In the genomic region with DNA sequence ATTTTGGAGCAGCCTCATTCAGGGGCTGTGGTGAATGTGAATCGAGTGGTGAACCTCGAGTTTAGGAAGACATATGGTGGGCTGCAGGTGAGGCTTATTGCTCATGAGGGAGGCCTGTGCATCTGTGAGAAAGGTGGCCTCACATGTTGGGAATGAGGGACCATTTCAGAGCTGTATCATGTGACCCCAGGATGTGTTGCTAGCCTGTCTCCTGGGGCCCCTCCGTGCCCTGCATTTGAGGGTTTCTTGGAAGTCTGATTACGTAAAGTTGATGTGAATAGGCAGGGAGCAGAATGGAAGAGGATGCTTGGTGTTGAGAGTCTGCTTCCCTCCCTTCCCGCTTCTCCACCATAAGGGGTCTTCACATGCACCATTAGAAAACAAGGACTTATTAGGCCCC, we compare ENCODE assay signal across 4 cellular contexts.
TF ChIP-seq lines count a peak whose summit lies in the region.

No MANE protein-coding gene starts in this region.

TF ChIP-seq in GM23338, 12 proteins besides CTCF, POLR2A, EP300 and RAD21 (continued from another document and continues in another):
- no peak for TF ChIP-seq CREB1 (CRISPR knock-in tag; IDR thresholded peaks at IDR 0.05; ENCODE audit: low read depth)
- TF ChIP-seq JUNB (IDR thresholded peaks at IDR 0.05; ENCODE audit: unreplicated experiment) = no peak
- no peak for TF ChIP-seq NANOG (IDR thresholded peaks at IDR 0.05; ENCODE audit: borderline replicate concordance)

TF ChIP-seq in K562, 482 proteins besides CTCF, POLR2A, EP300 and RAD21 (continued from another document):
- TF ChIP-seq ZNF589 (CRISPR knock-in tag; IDR thresholded peaks at IDR 0.05; ENCODE audit: low read depth) = no peak
- TF ChIP-seq, protein P1, sequence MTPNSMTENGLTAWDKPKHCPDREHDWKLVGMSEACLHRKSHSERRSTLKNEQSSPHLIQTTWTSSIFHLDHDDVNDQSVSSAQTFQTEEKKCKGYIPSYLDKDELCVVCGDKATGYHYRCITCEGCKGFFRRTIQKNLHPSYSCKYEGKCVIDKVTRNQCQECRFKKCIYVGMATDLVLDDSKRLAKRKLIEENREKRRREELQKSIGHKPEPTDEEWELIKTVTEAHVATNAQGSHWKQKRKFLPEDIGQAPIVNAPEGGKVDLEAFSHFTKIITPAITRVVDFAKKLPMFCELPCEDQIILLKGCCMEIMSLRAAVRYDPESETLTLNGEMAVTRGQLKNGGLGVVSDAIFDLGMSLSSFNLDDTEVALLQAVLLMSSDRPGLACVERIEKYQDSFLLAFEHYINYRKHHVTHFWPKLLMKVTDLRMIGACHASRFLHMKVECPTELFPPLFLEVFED (CRISPR knock-in tag; conservative IDR thresholded peaks at IDR 0.05) = no peak

TF ChIP-seq in neural cell, 6 proteins besides CTCF, POLR2A, EP300 and RAD21:
- TF ChIP-seq, protein P2, sequence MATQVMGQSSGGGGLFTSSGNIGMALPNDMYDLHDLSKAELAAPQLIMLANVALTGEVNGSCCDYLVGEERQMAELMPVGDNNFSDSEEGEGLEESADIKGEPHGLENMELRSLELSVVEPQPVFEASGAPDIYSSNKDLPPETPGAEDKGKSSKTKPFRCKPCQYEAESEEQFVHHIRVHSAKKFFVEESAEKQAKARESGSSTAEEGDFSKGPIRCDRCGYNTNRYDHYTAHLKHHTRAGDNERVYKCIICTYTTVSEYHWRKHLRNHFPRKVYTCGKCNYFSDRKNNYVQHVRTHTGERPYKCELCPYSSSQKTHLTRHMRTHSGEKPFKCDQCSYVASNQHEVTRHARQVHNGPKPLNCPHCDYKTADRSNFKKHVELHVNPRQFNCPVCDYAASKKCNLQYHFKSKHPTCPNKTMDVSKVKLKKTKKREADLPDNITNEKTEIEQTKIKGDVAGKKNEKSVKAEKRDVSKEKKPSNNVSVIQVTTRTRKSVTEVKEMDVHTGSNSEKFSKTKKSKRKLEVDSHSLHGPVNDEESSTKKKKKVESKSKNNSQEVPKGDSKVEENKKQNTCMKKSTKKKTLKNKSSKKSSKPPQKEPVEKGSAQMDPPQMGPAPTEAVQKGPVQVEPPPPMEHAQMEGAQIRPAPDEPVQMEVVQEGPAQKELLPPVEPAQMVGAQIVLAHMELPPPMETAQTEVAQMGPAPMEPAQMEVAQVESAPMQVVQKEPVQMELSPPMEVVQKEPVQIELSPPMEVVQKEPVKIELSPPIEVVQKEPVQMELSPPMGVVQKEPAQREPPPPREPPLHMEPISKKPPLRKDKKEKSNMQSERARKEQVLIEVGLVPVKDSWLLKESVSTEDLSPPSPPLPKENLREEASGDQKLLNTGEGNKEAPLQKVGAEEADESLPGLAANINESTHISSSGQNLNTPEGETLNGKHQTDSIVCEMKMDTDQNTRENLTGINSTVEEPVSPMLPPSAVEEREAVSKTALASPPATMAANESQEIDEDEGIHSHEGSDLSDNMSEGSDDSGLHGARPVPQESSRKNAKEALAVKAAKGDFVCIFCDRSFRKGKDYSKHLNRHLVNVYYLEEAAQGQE (IDR thresholded peaks at IDR 0.05; ENCODE audit: borderline replicate concordance) = no peak
- TF ChIP-seq SMC3 (conservative IDR thresholded peaks at IDR 0.05; ENCODE audit: poor library complexity) (no peak), MXI1 (conservative IDR thresholded peaks at IDR 0.05; ENCODE audit: poor library complexity, severe bottlenecking) (no peak), EZH2 (IDR thresholded peaks at IDR 0.05; ENCODE audit: borderline replicate concordance, insufficient read depth, low read length, poor library complexity, severe bottlenecking) (no peak), TAF1 (IDR thresholded peaks at IDR 0.05; ENCODE audit: low read depth) (no peak), POLR2AphosphoS5 (IDR thresholded peaks at IDR 0.05) (no peak)

TF ChIP-seq in HEK293T, 16 proteins besides CTCF, POLR2A, EP300 and RAD21 (continued from another document):
- TF ChIP-seq, protein P3, sequence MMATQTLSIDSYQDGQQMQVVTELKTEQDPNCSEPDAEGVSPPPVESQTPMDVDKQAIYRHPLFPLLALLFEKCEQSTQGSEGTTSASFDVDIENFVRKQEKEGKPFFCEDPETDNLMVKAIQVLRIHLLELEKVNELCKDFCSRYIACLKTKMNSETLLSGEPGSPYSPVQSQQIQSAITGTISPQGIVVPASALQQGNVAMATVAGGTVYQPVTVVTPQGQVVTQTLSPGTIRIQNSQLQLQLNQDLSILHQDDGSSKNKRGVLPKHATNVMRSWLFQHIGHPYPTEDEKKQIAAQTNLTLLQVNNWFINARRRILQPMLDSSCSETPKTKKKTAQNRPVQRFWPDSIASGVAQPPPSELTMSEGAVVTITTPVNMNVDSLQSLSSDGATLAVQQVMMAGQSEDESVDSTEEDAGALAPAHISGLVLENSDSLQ (IDR thresholded peaks at IDR 0.05) = no peak
- TF ChIP-seq NFRKB (IDR thresholded peaks at IDR 0.05) = no peak
- no peak for TF ChIP-seq BHLHE40 (IDR thresholded peaks at IDR 0.05; ENCODE audit: borderline replicate concordance)
- no peak for TF ChIP-seq SP1 (IDR thresholded peaks at IDR 0.05)
- no peak for TF ChIP-seq TARDBP (IDR thresholded peaks at IDR 0.05)
